ENCODE assay signal across 10 cellular contexts in the genomic region with DNA sequence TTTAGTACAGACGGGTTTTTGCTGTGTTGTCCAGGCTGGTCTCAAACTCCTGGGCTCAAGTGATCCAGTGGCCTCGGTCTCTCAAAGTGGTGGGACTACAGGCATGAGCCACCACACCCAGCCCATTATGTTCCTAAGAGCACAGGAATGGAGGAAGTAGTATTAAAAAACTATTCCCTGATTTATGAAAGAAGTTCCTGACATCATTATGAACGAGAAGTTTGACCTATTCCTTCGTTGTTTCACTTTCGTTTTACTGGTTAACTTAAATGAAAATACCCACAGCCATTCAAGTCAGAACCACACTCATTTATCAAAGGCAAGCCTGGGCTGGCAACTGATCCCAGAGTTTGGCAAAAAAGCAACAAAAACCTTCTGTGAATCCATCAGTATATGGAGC. TPM values are rescaled to one million over a fixed set of nuclear protein-coding genes. Genes with fewer than 3 reads are reported as not detected.
A peak's percentile ranks its signal among the peaks of the same experiment; 100 is the strongest.
DNase-seq lines count a peak whose midpoint lies in the region; ATAC-seq, FAIRE-seq and TF ChIP-seq lines count a peak whose summit lies in the region.
"Had no signal": no experiment of that assay in that cellular context is flagged by ENCODE, and none has a peak within 500 bp of the region (broad histone marks: within the 10 kb centered on the region; RNA-seq: fewer than 3 reads in every experiment).

No MANE protein-coding gene starts in this region.

- no peak for DNase-seq in activated naive CD4-positive, alpha-beta T cell treated with anti-CD3 and anti-CD28 coated beads, Interleukin-2, amount 10 ng/mL, durations not matched to agents 7 days and 5 days
- DNase-seq in activated naive CD4-positive, alpha-beta T cell (lab: John Stamatoyannopoulos, UW) = no peak
- DNase-seq in foreskin keratinocyte (peak; percentile 70 to 82), type B pancreatic cell (ENCODE audit: extremely low spot score, unreplicated experiment) (no peak), KBM-7 (no peak)
- DNase-seq: hippocampal formation, T-helper 9 cell had no signal

- H3K4me1 ChIP-seq in foreskin keratinocyte = no peaks in the 10 kb centered on the region

- H3K27me3 Mint-ChIP-seq in activated naive CD4-positive, alpha-beta T cell treated with anti-CD3 and anti-CD28 coated beads, Interleukin-2, amount 10 ng/mL, durations not matched to agents 7 days and 5 days = peaks cover 74% of the 10 kb centered on the region
- H3K27me3 Mint-ChIP-seq in type B pancreatic cell = peaks cover 7% of the 10 kb centered on the region

- H3K27me3 ChIP-seq in foreskin keratinocyte = no peaks in the 10 kb centered on the region

- in situ Hi-C loops in KBM-7 (cut with MboI; ENCODE audit: low pct_unique_long_range_greater_than_20kb, low sequenced_read_pairs) = no loop called here

- H3K9me3 Mint-ChIP-seq in activated naive CD4-positive, alpha-beta T cell treated with anti-CD3 and anti-CD28 coated beads, Interleukin-2, amount 10 ng/mL, durations not matched to agents 7 days and 5 days = no peaks in the 10 kb centered on the region
- H3K9me3 Mint-ChIP-seq in type B pancreatic cell = no peaks in the 10 kb centered on the region

- H3K4me1 Mint-ChIP-seq in activated naive CD4-positive, alpha-beta T cell treated with anti-CD3 and anti-CD28 coated beads, Interleukin-2, amount 10 ng/mL, durations not matched to agents 7 days and 5 days = peaks cover 13% of the 10 kb centered on the region
- peaks cover 40% of the 10 kb centered on the region for H3K4me1 Mint-ChIP-seq in type B pancreatic cell (ENCODE audit: unreplicated experiment)

- H3K4me3 Mint-ChIP-seq in activated naive CD4-positive, alpha-beta T cell treated with anti-CD3 and anti-CD28 coated beads, Interleukin-2, amount 10 ng/mL, durations not matched to agents 7 days and 5 days = peak overlapping the region; percentile 52
- peak overlapping the region; percentile 52 for H3K4me3 Mint-ChIP-seq in type B pancreatic cell

- peak overlapping the region; percentile 2 for H3K27ac Mint-ChIP-seq in activated naive CD4-positive, alpha-beta T cell treated with anti-CD3 and anti-CD28 coated beads, Interleukin-2, amount 10 ng/mL, durations not matched to agents 7 days and 5 days
- H3K27ac Mint-ChIP-seq in type B pancreatic cell = peak overlapping the region; percentile 95

- FAIRE-seq in TTC549 (lab: Jason Lieb, UNC) = peak; percentile 19

- no peaks in the 10 kb centered on the region for H3K36me3 Mint-ChIP-seq in activated naive CD4-positive, alpha-beta T cell treated with anti-CD3 and anti-CD28 coated beads, Interleukin-2, amount 10 ng/mL, durations not matched to agents 7 days and 5 days
- no peaks in the 10 kb centered on the region for H3K36me3 Mint-ChIP-seq in type B pancreatic cell

- CTCF ChIA-PET in activated naive CD4-positive, alpha-beta T cell treated with anti-CD3 and anti-CD28 coated beads, Interleukin-2, amount 10 ng/mL, durations not matched to agents 7 days and 5 days (lab: Charles Lee) = interaction anchor here (1.2 kb wide), 1 partner anchor 44 kb away, joined by 4 read pairs; no protein-coding TSS in a partner anchor

- no peak for TF ChIP-seq CTCF in foreskin keratinocyte (conservative IDR thresholded peaks at IDR 0.05)
- TF ChIP-seq CTCF in type B pancreatic cell (conservative IDR thresholded peaks at IDR 0.05) = no peak

- peak overlapping the region; percentile 70 for H3K27ac ChIP-seq in foreskin keratinocyte

- ATAC-seq in foreskin keratinocyte (peak; percentile 6), HG02610 (IDR thresholded peaks at IDR 0.05; ENCODE audit: unreplicated experiment) (no peak), GM21447 (IDR thresholded peaks at IDR 0.05; ENCODE audit: unreplicated experiment) (no peak)

RNA-seq across cellular contexts. Expression of a gene that starts 13.5 kb away (rescaled TPM):
- total RNA-seq in foreskin keratinocyte = 10.5 and 12.4 TPM in 2 replicates
- polyA plus RNA-seq in foreskin keratinocyte = 7.6 and 7.8 TPM in 2 replicates
- 39.6 and 76.2 TPM in 2 replicates for total RNA-seq in type B pancreatic cell (ENCODE audit: low replicate concordance)

RNA-seq across cellular contexts. Expression of a gene that starts 55.9 kb away (rescaled TPM):
- total RNA-seq in foreskin keratinocyte = 2.9 and 4.5 TPM in 2 replicates
- 4.5 and 4.7 TPM in 2 replicates for polyA plus RNA-seq in foreskin keratinocyte
- total RNA-seq in type B pancreatic cell (ENCODE audit: low replicate concordance) = 13.3 and 16.0 TPM in 2 replicates

Comparison
In these comparisons a context has a peak if more than half of its experiments do, and no peak if none do; other contexts are left out.
1. DNase-seq: peak in foreskin keratinocyte (2 of 2); none in activated naive CD4-positive, alpha-beta T cell treated with anti-CD3 and anti-CD28 coated beads, Interleukin-2, amount 10 ng/mL, durations not matched to agents 7 days and 5 days (single experiment), activated naive CD4-positive, alpha-beta T cell (0 of 4), type B pancreatic cell (single experiment) and KBM-7 (single experiment).